Comparison of ENCODE assay signal across 8 cellular contexts in genomic region chr5:55994998-55995914, GRCh38. TPM values are rescaled to one million over a fixed set of nuclear protein-coding genes. Genes with fewer than 3 reads are reported as not detected.
DNase-seq lines count a peak whose midpoint lies in the region; ATAC-seq and TF ChIP-seq lines count a peak whose summit lies in the region.

No MANE protein-coding gene starts in this region.

- peak; percentile 94 to 96 (median 94) for DNase-seq in CD4-positive, CD25-positive, alpha-beta regulatory T cell
- DNase-seq in NCI-H774 (lab: John Stamatoyannopoulos, UW), result peak; percentile 95
- peak; percentile 97 for DNase-seq in activated CD4-positive, alpha-beta memory T cell treated with anti-CD3 and anti-CD28 coated beads for 36 hours
- peak; percentile 94 to 99 (median 98) for DNase-seq in dorsolateral prefrontal cortex
- peak; percentile 96 to 99 for DNase-seq in lower leg skin (ENCODE audit: low spot score in 2 of 2)
- peak; percentile 96 to 98 for DNase-seq in stimulated activated CD4-positive, alpha-beta T cell treated with anti-CD3 and anti-CD28 coated beads, Interleukin-4, amount 100 ng/mL, for 48 hours (ENCODE audit: low read depth in 2 of 2)

- H3K27me3 ChIP-seq in CD4-positive, CD25-positive, alpha-beta regulatory T cell (ENCODE audit: control insufficient read depth, insufficient read depth, low read length), result no peaks in the 10 kb centered on the region
- H3K27me3 ChIP-seq in dorsolateral prefrontal cortex, result no peaks in the 10 kb centered on the region

- TF ChIP-seq CTCF in dorsolateral prefrontal cortex (IDR thresholded peaks at IDR 0.05 in 54 of 56, conservative IDR thresholded peaks at IDR 0.05 in 2 of 56; ENCODE audit: low read depth in 1 of 56, partially characterized antibody in 56 of 56) (peak in 53 of 56 donors; percentile 14 to 82 (median 51)), lower leg skin (IDR thresholded peaks at IDR 0.05) (peak in 1 of 3 donors; percentile 30)

- H3K36me3 Mint-ChIP-seq in CD4-positive, CD25-positive, alpha-beta regulatory T cell, result peaks cover 7% of the 10 kb centered on the region
- peaks cover 37% of the 10 kb centered on the region for H3K36me3 Mint-ChIP-seq in activated CD4-positive, alpha-beta memory T cell treated with anti-CD3 and anti-CD28 coated beads for 36 hours

- H3K27ac ChIP-seq in CD4-positive, CD25-positive, alpha-beta regulatory T cell (ENCODE audit: insufficient read depth, low read length, poor library complexity, severe bottlenecking), result peak overlapping the region; percentile 97
- peak overlapping the region; percentile 84 to 100 (median 98) for H3K27ac ChIP-seq in dorsolateral prefrontal cortex

- peaks cover 12% of the 10 kb centered on the region for H3K27me3 Mint-ChIP-seq in CD4-positive, CD25-positive, alpha-beta regulatory T cell
- H3K27me3 Mint-ChIP-seq in activated CD4-positive, alpha-beta memory T cell treated with anti-CD3 and anti-CD28 coated beads for 36 hours, result no peaks in the 10 kb centered on the region

- TF ChIP-seq POLR2A in lower leg skin (IDR thresholded peaks at IDR 0.05), result peak in 1 of 2 donors; percentile 42

- peak overlapping the region; percentile 76 for H3K4me3 ChIP-seq in CD4-positive, CD25-positive, alpha-beta regulatory T cell (ENCODE audit: low read depth, low read length)
- peak overlapping the region; percentile 54 to 96 (median 85) for H3K4me3 ChIP-seq in dorsolateral prefrontal cortex
- peak overlapping the region; percentile 84 for H3K4me3 ChIP-seq in lower leg skin (ENCODE audit: low read depth, poor library complexity, severe bottlenecking)

- peak overlapping the region; percentile 95 to 99 (median 99) for H3K4me3 Mint-ChIP-seq in CD4-positive, CD25-positive, alpha-beta regulatory T cell
- H3K4me3 Mint-ChIP-seq in activated CD4-positive, alpha-beta memory T cell treated with anti-CD3 and anti-CD28 coated beads for 36 hours, result peak overlapping the region; percentile 99

- H3K36me3 ChIP-seq in CD4-positive, CD25-positive, alpha-beta regulatory T cell (ENCODE audit: control insufficient read depth, insufficient read depth, low read length), result no peaks in the 10 kb centered on the region

- peaks cover 32% of the 10 kb centered on the region for H3K4me1 ChIP-seq in CD4-positive, CD25-positive, alpha-beta regulatory T cell (ENCODE audit: control insufficient read depth, insufficient read depth, low read length, poor library complexity, severe bottlenecking)

- POLR2A ChIA-PET in activated CD4-positive, alpha-beta memory T cell treated with anti-CD3 and anti-CD28 coated beads for 36 hours (lab: Charles Lee), result interaction anchor here (0.6 to 3.3 kb wide), 17 partner anchors 9 to 693 kb away, joined by 3 to 17 read pairs (median 3); no protein-coding TSS in a partner anchor

- CTCF ChIA-PET in activated CD4-positive, alpha-beta memory T cell treated with anti-CD3 and anti-CD28 coated beads for 36 hours (lab: Charles Lee), result interaction anchor here (0.6 to 2.1 kb wide), 7 partner anchors 17 to 833 kb away, joined by 3 to 7 read pairs (median 4); no protein-coding TSS in a partner anchor

- H3K27ac Mint-ChIP-seq in CD4-positive, CD25-positive, alpha-beta regulatory T cell, result peak overlapping the region; percentile 97 to 99 (median 99)
- H3K27ac Mint-ChIP-seq in activated CD4-positive, alpha-beta memory T cell treated with anti-CD3 and anti-CD28 coated beads for 36 hours, result peak overlapping the region; percentile 96

- H3K4me1 Mint-ChIP-seq in CD4-positive, CD25-positive, alpha-beta regulatory T cell, result peaks cover 32 to 48% (median 45%) of the 10 kb centered on the region in 4 donors
- peaks cover 51% of the 10 kb centered on the region for H3K4me1 Mint-ChIP-seq in activated CD4-positive, alpha-beta memory T cell treated with anti-CD3 and anti-CD28 coated beads for 36 hours (ENCODE audit: low read depth)

- intact Hi-C loops in activated CD4-positive, alpha-beta memory T cell treated with anti-CD3 and anti-CD28 coated beads for 36 hours (cut with micrococcal nuclease), result loop anchor here (1.0 to 10.0 kb wide), 10 partner anchors 17 to 1177 kb away; partner anchors contain the start of genes GPBP1 and PLPP1
- intact Hi-C loops in dorsolateral prefrontal cortex (cut with DNase I) (loop anchor here (2.0 to 10.0 kb wide), 8 partner anchors 53 to 1177 kb away; partner anchors contain the start of genes MAP3K1 (in 2 of the 2), GPBP1 (in 1 of the 2) and MIER3 (in 1 of the 2)), lower leg skin (cut with DNase I; ENCODE audit: low total_unique reads) (no loop called here)

- peak; percentile 97 for ATAC-seq in CD4-positive, CD25-positive, alpha-beta regulatory T cell (ENCODE audit: low read depth in 2 of 2)
- ATAC-seq in GM19452 (IDR thresholded peaks at IDR 0.05; ENCODE audit: unreplicated experiment) (peak; percentile 94), HG03575 (IDR thresholded peaks at IDR 0.05; ENCODE audit: extremely low read depth, insufficient number of reproducible peaks, low FRiP score, unreplicated experiment) (peak; percentile 55)

- WGBS in lower leg skin, 2 donors, result 0 to 1% methylated on average over 37 to 50 of the region's 70 CpGs

- H3K9me3 ChIP-seq in CD4-positive, CD25-positive, alpha-beta regulatory T cell (ENCODE audit: control insufficient read depth in 2 of 2, low read length in 2 of 2), result no peaks in the 10 kb centered on the region

- peaks cover 0 to 5% (median 0%) of the 10 kb centered on the region in 7 donors for H3K9me3 Mint-ChIP-seq in CD4-positive, CD25-positive, alpha-beta regulatory T cell
- peaks cover 3% of the 10 kb centered on the region for H3K9me3 Mint-ChIP-seq in activated CD4-positive, alpha-beta memory T cell treated with anti-CD3 and anti-CD28 coated beads for 36 hours

RNA-seq across cellular contexts. Expression of gene IL6ST, which starts 0.5 kb away (rescaled TPM):
- total RNA-seq in CD4-positive, CD25-positive, alpha-beta regulatory T cell, result 234 TPM
- polyA plus RNA-seq in CD4-positive, CD25-positive, alpha-beta regulatory T cell, result 10 to 100 TPM; 25.3 to 59.8 (median 45.8) TPM
- 10 to 100 TPM; 61.0 to 64.1 TPM for total RNA-seq in activated CD4-positive, alpha-beta memory T cell treated with anti-CD3 and anti-CD28 coated beads for 36 hours
- total RNA-seq in dorsolateral prefrontal cortex (100 to 1,000 TPM; 155 to 373 (median 228) TPM), lower leg skin (100 to 1,000 TPM in 2 of 4 donors, 10 to 100 TPM in 2; 53.6 to 116 (median 84.6) TPM)

Comparison
In these comparisons a context has a peak if more than half of its experiments do, and no peak if none do; other contexts are left out.
1. Peak in every context shown above with its lines: DNase-seq, ATAC-seq, H3K4me3 ChIP-seq and H3K27ac ChIP-seq.